Comparison of ENCODE assay signal across 8 cellular contexts in genomic region chr6:20409427-20409971, GRCh38. TPM values are rescaled to one million over a fixed set of nuclear protein-coding genes. Genes with fewer than 3 reads are reported as not detected.
DNase-seq lines count a peak whose midpoint lies in the region; ATAC-seq and TF ChIP-seq lines count a peak whose summit lies in the region.

No MANE protein-coding gene starts in this region.

- intact Hi-C loops in heart right ventricle (cut with DNase I) (loop anchor here in 3 of 10 donors (10.0 kb wide), 4 partner anchors 115 to 1185 kb away; partner anchors contain the start of genes MBOAT1 (in 1 of the 3) and SOX4 (in 1 of the 3)), Right ventricle myocardium inferior (cut with DNase I) (no loop called here), tibial artery (cut with DNase I; ENCODE audit: low total_unique reads) (loop anchor here (10.0 kb wide), 1 partner anchor 195 kb away; the partner anchor contains the start of gene MBOAT1), lower lobe of right lung (cut with DNase I) (loop anchor here (10.0 kb wide), 1 partner anchor 115 kb away; no protein-coding TSS in a partner anchor), A673 (cut with micrococcal nuclease; ENCODE audit: unreplicated experiment) (loop anchor here (10.0 kb wide), 1 partner anchor 345 kb away; no protein-coding TSS in a partner anchor)

- H3K9me3 Mint-ChIP-seq in activated T-helper 17 cell treated with anti-CD3 and anti-CD28 coated beads, Interleukin-2, amount 50 U/mL, for 72 hours, result no peaks in the 10 kb centered on the region
- H3K9me3 Mint-ChIP-seq in progenitor cell of endocrine pancreas (ENCODE audit: low read depth), result no peaks in the 10 kb centered on the region

- H3K4me1 ChIP-seq in heart right ventricle, result peaks cover 0 to 68% (median 18%) of the 10 kb centered on the region in 9 donors
- peaks cover 0 to 69% (median 28%) of the 10 kb centered on the region in 4 donors for H3K4me1 ChIP-seq in tibial artery
- peaks cover 14% of the 10 kb centered on the region for H3K4me1 ChIP-seq in lower lobe of right lung
- H3K4me1 ChIP-seq in A673 (ENCODE audit: insufficient read depth, low read length, poor library complexity, severe bottlenecking), result no peaks in the 10 kb centered on the region

- H3K27me3 ChIP-seq in heart right ventricle, result no peaks in the 10 kb centered on the region
- H3K27me3 ChIP-seq in tibial artery, result no peaks in the 10 kb centered on the region
- H3K27me3 ChIP-seq in lower lobe of right lung (ENCODE audit: low read depth), result no peaks in the 10 kb centered on the region
- H3K27me3 ChIP-seq in A673 (replicated peaks; ENCODE audit: insufficient read depth, low read depth, low read length, poor library complexity), result no peaks in the 10 kb centered on the region

- POLR2A ChIA-PET in A673 (lab: Charles Lee; ENCODE audit: low non-redundant PET), result no interaction called here

- ATAC-seq in heart right ventricle (peak in 4 of 8 donors; percentile 47 to 67 (median 50)), Right ventricle myocardium inferior (no peak), HG03103 (IDR thresholded peaks at IDR 0.05; ENCODE audit: low read depth, unreplicated experiment) (peak; percentile 92), lower lobe of right lung (no peak)
- ATAC-seq in activated T-helper 17 cell treated with anti-CD3 and anti-CD28 coated beads, Interleukin-2, amount 50 U/mL, for 72 hours (replicated peaks), result peak; percentile 88

- H3K4me3 ChIP-seq in heart right ventricle (peak overlapping the region in 2 of 10 donors; percentile 8 to 22), tibial artery (peak overlapping the region; percentile 9 to 21), lower lobe of right lung (no peak overlapping the region), A673 (ENCODE audit: low read depth, low read length, poor library complexity, severe bottlenecking) (no peak overlapping the region)

- H3K4me1 Mint-ChIP-seq in activated T-helper 17 cell treated with anti-CD3 and anti-CD28 coated beads, Interleukin-2, amount 50 U/mL, for 72 hours, result peaks cover 51% of the 10 kb centered on the region
- H3K4me1 Mint-ChIP-seq in progenitor cell of endocrine pancreas (ENCODE audit: low read depth), result peaks cover 19% of the 10 kb centered on the region

- DNase-seq in heart right ventricle (no peak), Right ventricle myocardium inferior (ENCODE audit: missing footprints) (no peak), tibial artery (no peak), lower lobe of right lung (no peak), progenitor cell of endocrine pancreas (ENCODE audit: low spot score, unreplicated experiment) (no peak), A673 (ENCODE audit: low spot score) (no peak)

- peaks cover 42% of the 10 kb centered on the region for H3K36me3 Mint-ChIP-seq in activated T-helper 17 cell treated with anti-CD3 and anti-CD28 coated beads, Interleukin-2, amount 50 U/mL, for 72 hours (ENCODE audit: low read depth)
- peaks cover 19% of the 10 kb centered on the region for H3K36me3 Mint-ChIP-seq in progenitor cell of endocrine pancreas (ENCODE audit: insufficient read depth)

- peak overlapping the region in 6 of 10 donors; percentile 13 to 73 (median 52) for H3K27ac ChIP-seq in heart right ventricle
- peak overlapping the region; percentile 58 to 64 for H3K27ac ChIP-seq in tibial artery
- no peak overlapping the region for H3K27ac ChIP-seq in lower lobe of right lung
- no peak overlapping the region for H3K27ac ChIP-seq in A673 (ENCODE audit: low read depth, low read length, poor library complexity, severe bottlenecking)

- no peaks in the 10 kb centered on the region for H3K27me3 Mint-ChIP-seq in activated T-helper 17 cell treated with anti-CD3 and anti-CD28 coated beads, Interleukin-2, amount 50 U/mL, for 72 hours
- no peaks in the 10 kb centered on the region for H3K27me3 Mint-ChIP-seq in progenitor cell of endocrine pancreas

- TF ChIP-seq CTCF in heart right ventricle (IDR thresholded peaks at IDR 0.05) (no peak), tibial artery (IDR thresholded peaks at IDR 0.05) (no peak), lower lobe of right lung (IDR thresholded peaks at IDR 0.05) (no peak), progenitor cell of endocrine pancreas (IDR thresholded peaks at IDR 0.05; ENCODE audit: unreplicated experiment) (no peak), A673 (conservative IDR thresholded peaks at IDR 0.05; ENCODE audit: low read depth, low read length) (no peak)

- 15 to 23% methylated on average over 6 of the region's 6 CpGs for WGBS in heart right ventricle, 2 donors

- no TSS peak for BruUV-seq in A673 (replicated peaks; lab: Mats Ljungman, UMichigan)

- H3K36me3 ChIP-seq in heart right ventricle (peaks cover 0 to 8% (median 0%) of the 10 kb centered on the region in 9 donors), tibial artery (no peaks in the 10 kb centered on the region), lower lobe of right lung (no peaks in the 10 kb centered on the region), A673 (ENCODE audit: insufficient read depth, low read length, poor library complexity, severe bottlenecking) (peaks cover 17% of the 10 kb centered on the region)

- peak overlapping the region; percentile 80 for H3K4me3 Mint-ChIP-seq in activated T-helper 17 cell treated with anti-CD3 and anti-CD28 coated beads, Interleukin-2, amount 50 U/mL, for 72 hours
- H3K4me3 Mint-ChIP-seq in progenitor cell of endocrine pancreas (ENCODE audit: low read depth), result no peak overlapping the region

- H3K27ac Mint-ChIP-seq in activated T-helper 17 cell treated with anti-CD3 and anti-CD28 coated beads, Interleukin-2, amount 50 U/mL, for 72 hours, result peak overlapping the region; percentile 86
- no peak overlapping the region for H3K27ac Mint-ChIP-seq in progenitor cell of endocrine pancreas

- CTCF ChIA-PET in A673 (lab: Charles Lee), result no interaction called here

- H3K9me3 ChIP-seq in heart right ventricle, result no peaks in the 10 kb centered on the region
- no peaks in the 10 kb centered on the region for H3K9me3 ChIP-seq in tibial artery
- H3K9me3 ChIP-seq in lower lobe of right lung, result no peaks in the 10 kb centered on the region
- no peaks in the 10 kb centered on the region for H3K9me3 ChIP-seq in A673 (ENCODE audit: low read depth, low read length, poor library complexity, severe bottlenecking)

RNA-seq across cellular contexts. Expression of gene E2F3, which starts 7.8 kb away (rescaled TPM):
- total RNA-seq in heart right ventricle, result 10 to 100 TPM in 2 of 10 donors, 1 to 10 TPM in 8; 6.1 to 11.9 (median 8.1) TPM
- polyA plus RNA-seq in heart right ventricle, result 1 to 10 TPM; 2.5 to 4.3 TPM
- total RNA-seq in Right ventricle myocardium inferior, result 6.4 TPM
- total RNA-seq in activated T-helper 17 cell treated with anti-CD3 and anti-CD28 coated beads, Interleukin-2, amount 50 U/mL, for 72 hours, result 10 to 100 TPM; 13.6 to 26.6 TPM
- 9.8 TPM for total RNA-seq in lower lobe of right lung
- total RNA-seq in progenitor cell of endocrine pancreas, result 32.5 and 33.2 TPM in 2 replicates
- total RNA-seq in A673 (2021), result 41.3 and 42.4 TPM in 2 replicates

Comparison
In these comparisons a context has a peak if more than half of its experiments do, and no peak if none do; other contexts are left out.
1. ATAC-seq: peak in HG03103 (single experiment) and activated T-helper 17 cell treated with anti-CD3 and anti-CD28 coated beads, Interleukin-2, amount 50 U/mL, for 72 hours (single experiment); none in Right ventricle myocardium inferior (single experiment) and lower lobe of right lung (0 of 2).
2. H3K27ac ChIP-seq: peak in heart right ventricle (6 of 10) and tibial artery (2 of 2); none in lower lobe of right lung (single experiment) and A673 (single experiment).
3. H3K4me3 ChIP-seq: peak in tibial artery (2 of 2); none in lower lobe of right lung (single experiment) and A673 (single experiment).